In genomic region chr11:131914299-131914902, GRCh38 we compare ENCODE assay signal across 10 cellular contexts.
DNase-seq lines count a peak whose midpoint lies in the region; ATAC-seq and TF ChIP-seq lines count a peak whose summit lies in the region.
"Had no signal": no experiment of that assay in that cellular context is flagged by ENCODE, and none has a peak within 500 bp of the region (broad histone marks: within the 10 kb centered on the region; RNA-seq: fewer than 3 reads in every experiment).

No MANE protein-coding gene starts in this region.

- H3K4me1 ChIP-seq in OCI-LY7 (ENCODE audit: insufficient read depth, low read length, poor library complexity, severe bottlenecking) (no peaks in the 10 kb centered on the region), smooth muscle cell (ENCODE audit: low read depth) (peaks cover 27% of the 10 kb centered on the region)

- H3K9me3 ChIP-seq in OCI-LY7 (ENCODE audit: low read length) (no peaks in the 10 kb centered on the region), smooth muscle cell (replicated peaks; ENCODE audit: low read depth) (no peaks in the 10 kb centered on the region)
- H3K9me3 ChIP-seq: neutrophil had no signal

- H4K20me1 ChIP-seq in OCI-LY7 (ENCODE audit: insufficient read depth, low read length) (no peaks in the 10 kb centered on the region), smooth muscle cell (ENCODE audit: low read depth) (no peaks in the 10 kb centered on the region)

- no peak overlapping the region for H3K4me2 ChIP-seq in OCI-LY7 (ENCODE audit: low read length)
- H3K4me2 ChIP-seq in smooth muscle cell, result peak overlapping the region; percentile 94

- TF ChIP-seq CTCF in OCI-LY7 (conservative IDR thresholded peaks at IDR 0.05; ENCODE audit: low read length) (0 out of 2 replicates have a peak, but pooled peaks have one; percentile 14), smooth muscle cell (IDR thresholded peaks at IDR 0.05; ENCODE audit: borderline replicate concordance, insufficient read depth, poor library complexity, severe bottlenecking) (peak; percentile 24)

- DNase-seq in NCI-H146 treated with DMSO at 0.1 percent for 48 hours (lab: John Stamatoyannopoulos, UW; ENCODE audit: unreplicated experiment), result peak; percentile 2
- DNase-seq in NCI-H146 (lab: John Stamatoyannopoulos, UW), result no peak
- DNase-seq in OCI-LY7 (ENCODE audit: low spot score), result no peak
- peak; percentile 44 for DNase-seq in fibroblast of gingiva (ENCODE audit: low read depth)
- DNase-seq in smooth muscle cell (lab: John Stamatoyannopoulos, UW; ENCODE audit: unreplicated experiment), result no peak
- no peak for DNase-seq in iPS-NIHi7 (ENCODE audit: extremely low spot score)
- DNase-seq in HuH-7 (ENCODE audit: low spot score), result no peak

- H3K36me3 ChIP-seq in OCI-LY7 (ENCODE audit: insufficient read depth, low read length) (no peaks in the 10 kb centered on the region), smooth muscle cell (ENCODE audit: low read depth) (no peaks in the 10 kb centered on the region)
- H3K36me3 ChIP-seq: neutrophil had no signal

- H2AFZ ChIP-seq in OCI-LY7 (ENCODE audit: low read length) (no peak overlapping the region), smooth muscle cell (ENCODE audit: low read depth) (no peak overlapping the region)

- CTCF ChIA-PET in OCI-LY7 (lab: Charles Lee; ENCODE audit: unreplicated experiment), result no interaction called here

- peaks cover 43% of the 10 kb centered on the region for H3K27me3 ChIP-seq in smooth muscle cell (ENCODE audit: low read depth)

- peaks cover 10% of the 10 kb centered on the region for H3F3A ChIP-seq in smooth muscle cell (ENCODE audit: low read depth)

- no peak overlapping the region for H3K27ac ChIP-seq in OCI-LY7 (ENCODE audit: low read depth, low read length, poor library complexity, severe bottlenecking)
- no peak overlapping the region for H3K27ac ChIP-seq in smooth muscle cell (ENCODE audit: low read depth)
- H3K27ac ChIP-seq: neutrophil had no signal

- POLR2A ChIA-PET in OCI-LY7 (lab: Charles Lee), result interaction anchor here (0.5 to 1.6 kb wide), 2 partner anchors 13 to 27 kb away, joined by 3 read pairs; no protein-coding TSS in a partner anchor

- intact Hi-C loops in OCI-LY7 (cut with micrococcal nuclease; ENCODE audit: unreplicated experiment), result no loop called here

- no peak overlapping the region for H3K9ac ChIP-seq in smooth muscle cell (ENCODE audit: low read depth)

- no TSS peak for BruUV-seq in OCI-LY7 (replicated peaks; lab: Mats Ljungman, UMichigan)

- H3K79me2 ChIP-seq in OCI-LY7 (ENCODE audit: insufficient read depth, low read depth, low read length), result no peaks in the 10 kb centered on the region
- peaks cover 24% of the 10 kb centered on the region for H3K79me2 ChIP-seq in smooth muscle cell (ENCODE audit: low read depth)

- no peak for ATAC-seq in HG02763 (IDR thresholded peaks at IDR 0.05; ENCODE audit: unreplicated experiment)
- ATAC-seq: HCT116 had no signal

- H3K4me3 ChIP-seq in OCI-LY7 (ENCODE audit: low read depth, low read length, poor library complexity, severe bottlenecking) (no peak overlapping the region), smooth muscle cell (no peak overlapping the region)

- H3K9me2 ChIP-seq in OCI-LY7 (ENCODE audit: insufficient read depth, low read length), result no peaks in the 10 kb centered on the region

- 63% methylated on average over 4 of the region's 4 CpGs for WGBS in smooth muscle cell (ENCODE audit: low lambda C conversion rate)

Comparison
In these comparisons a context has a peak if more than half of its experiments do, and no peak if none do; other contexts are left out.
1. DNase-seq: peak in NCI-H146 treated with DMSO at 0.1 percent for 48 hours (single experiment) and fibroblast of gingiva (single experiment); none in NCI-H146 (single experiment), OCI-LY7 (single experiment), smooth muscle cell (single experiment), iPS-NIHi7 (single experiment) and HuH-7 (single experiment).